Comparison of ENCODE assay signal across 14 cellular contexts in genomic region chr11:86274503-86274902, GRCh38. TPM values are rescaled to one million over a fixed set of nuclear protein-coding genes. Genes with fewer than 3 reads are reported as not detected.
DNase-seq lines count a peak whose midpoint lies in the region; ATAC-seq and TF ChIP-seq lines count a peak whose summit lies in the region.
"Had no signal": no experiment of that assay in that cellular context is flagged by ENCODE, and none has a peak within 500 bp of the region (broad histone marks: within the 10 kb centered on the region; RNA-seq: fewer than 3 reads in every experiment).

No MANE protein-coding gene starts in this region.

- no TSS peak for BruUV-seq in Caco-2 (replicated peaks; lab: Mats Ljungman, UMichigan)
- no TSS peak for BruUV-seq in HCT116 (replicated peaks; lab: Mats Ljungman, UMichigan)

- H4K20me1 ChIP-seq in HCT116 (ENCODE audit: insufficient read depth) = 0 out of 2 replicates have a peak, but pooled peaks cover 2% of the 10 kb centered on the region

- intact Hi-C loops in Caco-2 (cut with micrococcal nuclease; ENCODE audit: unreplicated experiment) (loop anchor here (1.0 kb wide), 1 partner anchor 29 kb away; no protein-coding TSS in a partner anchor), HCT116 (cut with micrococcal nuclease) (loop anchor here (10.0 kb wide), 1 partner anchor 230 kb away; no protein-coding TSS in a partner anchor), vagina (cut with DNase I) (no loop called here), left cardiac atrium (cut with DNase I) (no loop called here)

- in situ Hi-C loops in astrocyte of the spinal cord (cut with HindIII; ENCODE audit: low sequenced_read_pairs) (no loop called here), ACHN (cut with HindIII; ENCODE audit: low pct_ligation_motif_present, low pct_unique_long_range_greater_than_20kb, low sequenced_read_pairs) (no loop called here)

- H3K9me2 ChIP-seq in HCT116 (ENCODE audit: insufficient read depth) = no peaks in the 10 kb centered on the region

- POLR2A ChIA-PET in Caco-2 (lab: Charles Lee) (no interaction called here), HCT116 (lab: Charles Lee) (no interaction called here)

- TF ChIP-seq POLR2A in HCT116 (IDR thresholded peaks at IDR 0.05; ENCODE audit: borderline replicate concordance, extremely low read depth, insufficient read depth, insufficient read length) = no peak
- TF ChIP-seq POLR2A in vagina (IDR thresholded peaks at IDR 0.05) = no peak

- no peak overlapping the region for H2AFZ ChIP-seq in HCT116 (ENCODE audit: low read depth, low read length, poor library complexity, severe bottlenecking)

- H3K27me3 ChIP-seq in Caco-2 (replicated peaks; ENCODE audit: control insufficient read depth, insufficient read depth, low read length) (no peaks in the 10 kb centered on the region), HCT116 (ENCODE audit: insufficient read depth, low read length) (no peaks in the 10 kb centered on the region), vagina (no peaks in the 10 kb centered on the region)
- H3K27me3 ChIP-seq: heart left ventricle, transverse colon had no signal

- H3K4me3 ChIP-seq in Caco-2 (ENCODE audit: low read depth, low read length) (no peak overlapping the region), HCT116 (replicated peaks in 1 of 2; ENCODE audit: low read depth in 1 of 2, low read length in 2 of 2) (no peak overlapping the region), astrocyte of the spinal cord (ENCODE audit: low read depth, low read length) (no peak overlapping the region), vagina (no peak overlapping the region)
- H3K4me3 ChIP-seq: heart left ventricle, transverse colon had no signal

- RAD21 ChIA-PET in HCT116 (lab: Charles Lee; ENCODE audit: low non-redundant PET in 1 of 2, low total read pairs in 2 of 2, uncharacterized antibody in 2 of 2, unreplicated experiment in 2 of 2) = no interaction called here

- H3K79me2 ChIP-seq in HCT116 (ENCODE audit: insufficient read depth, low read length) = peaks cover 75% of the 10 kb centered on the region

- peaks cover 10% of the 10 kb centered on the region for H3K4me1 Mint-ChIP-seq in Caco-2 (ENCODE audit: low read depth, unreplicated experiment)
- H3K4me1 Mint-ChIP-seq in memory B cell = peaks cover 23% of the 10 kb centered on the region

- no peaks in the 10 kb centered on the region for H3K27me3 Mint-ChIP-seq in Caco-2 (ENCODE audit: insufficient read depth, unreplicated experiment)
- no peaks in the 10 kb centered on the region for H3K27me3 Mint-ChIP-seq in memory B cell

- H3K36me3 ChIP-seq in Caco-2 (ENCODE audit: control insufficient read depth, insufficient read depth, low read length) (no peaks in the 10 kb centered on the region), HCT116 (ENCODE audit: control insufficient read depth in 1 of 2, insufficient read depth in 2 of 2, low read length in 2 of 2) (peaks cover 12 to 17% of the 10 kb centered on the region in 2 experiments; a peak in 3 of 4 replicates), vagina (peaks cover 0 to 41% of the 10 kb centered on the region in 2 donors)

- TF ChIP-seq CTCF in Caco-2 (IDR thresholded peaks at IDR 0.05; ENCODE audit: insufficient read depth in 1 of 2, low read depth in 1 of 2, low read length in 1 of 2, severe bottlenecking in 1 of 2, unreplicated experiment in 1 of 2) (peak; percentile 46 to 54), HCT116 (IDR thresholded peaks at IDR 0.05 in 2 of 3, conservative IDR thresholded peaks at IDR 0.05 in 1 of 3; ENCODE audit: borderline replicate concordance in 1 of 3, insufficient read depth in 1 of 3, low read depth in 2 of 3, low read length in 2 of 3) (peak; percentile 3 to 57 (median 51); a peak in 4 of 6 replicates), astrocyte of the spinal cord (IDR thresholded peaks at IDR 0.05; ENCODE audit: low read depth, low read length) (peak; percentile 14), vagina (IDR thresholded peaks at IDR 0.05) (no peak)

- DNase-seq in Caco-2 (peak in 1 of 2 experiments; percentile 57), HCT116 (ENCODE audit: low read depth, low spot score) (no peak), astrocyte of the spinal cord (ENCODE audit: low read depth, low spot score) (no peak), memory B cell (ENCODE audit: low spot score in 2 of 2) (no peak), hypothalamus (lab: John Stamatoyannopoulos, UW) (no peak), ACHN (no peak), vagina (ENCODE audit: extremely low spot score in 2 of 2) (no peak), left cardiac atrium (no peak)
- DNase-seq: activated CD4-positive, alpha-beta T cell treated with anti-CD3 and anti-CD28 coated beads, Interleukin-2, amount 50 U/mL, for 4 hours; activated naive CD4-positive, alpha-beta T cell treated with anti-CD3 and anti-CD28 coated beads, Interleukin-2, amount 50 U/mL, for 16 hours; heart left ventricle; midbrain; SIG-M5; transverse colon had no signal

- H3K27ac Mint-ChIP-seq in Caco-2 (ENCODE audit: unreplicated experiment) (no peak overlapping the region), memory B cell (peak overlapping the region; percentile 73)

- H3K4me2 ChIP-seq in HCT116 (ENCODE audit: low read length) = no peak overlapping the region

- H3K9me3 ChIP-seq in Caco-2 (no peaks in the 10 kb centered on the region), HCT116 (ENCODE audit: control insufficient read depth in 1 of 2, insufficient read depth in 1 of 2, low read depth in 1 of 2, low read length in 2 of 2) (no peaks in the 10 kb centered on the region), vagina (no peaks in the 10 kb centered on the region)
- H3K9me3 ChIP-seq: heart left ventricle, transverse colon had no signal

- no peaks in the 10 kb centered on the region for H3K4me1 ChIP-seq in Caco-2
- H3K4me1 ChIP-seq in HCT116 (ENCODE audit: control insufficient read depth in 1 of 2, insufficient read depth in 2 of 2, low read length in 2 of 2) = no peaks in the 10 kb centered on the region
- H3K4me1 ChIP-seq in vagina = peaks cover 6% of the 10 kb centered on the region
- H3K4me1 ChIP-seq: heart left ventricle had no signal

- CTCF ChIA-PET in Caco-2 (lab: Charles Lee) (interaction anchor here (0.6 kb wide), 1 partner anchor 116 kb away, joined by 3 read pairs; no protein-coding TSS in a partner anchor), HCT116 (lab: Charles Lee) (interaction anchor here (0.9 to 1.0 kb wide), 2 partner anchors 14 to 233 kb away, joined by 3 read pairs; no protein-coding TSS in a partner anchor)

- no peak overlapping the region for H3K9ac ChIP-seq in HCT116 (ENCODE audit: low read length)

- ATAC-seq in HCT116 (peak; percentile 77), memory B cell (ENCODE audit: low read depth) (no peak), left cardiac atrium (no peak)
- ATAC-seq: heart left ventricle had no signal

- H3K4me3 Mint-ChIP-seq in Caco-2 (ENCODE audit: unreplicated experiment) (no peak overlapping the region), memory B cell (no peak overlapping the region)

- TF ChIP-seq RAD21 in HCT116 (IDR thresholded peaks at IDR 0.05; ENCODE audit: low read depth) = no peak

- H3K27ac ChIP-seq in HCT116 (ENCODE audit: low read depth, low read length) = no peak overlapping the region
- H3K27ac ChIP-seq in vagina = no peak overlapping the region
- H3K27ac ChIP-seq: heart left ventricle, transverse colon had no signal

- H3K36me3 Mint-ChIP-seq in Caco-2 (ENCODE audit: insufficient read depth, unreplicated experiment) = peaks cover 91% of the 10 kb centered on the region
- H3K36me3 Mint-ChIP-seq in memory B cell = peaks cover 52% of the 10 kb centered on the region

- H3K9me3 Mint-ChIP-seq in Caco-2 (ENCODE audit: unreplicated experiment) (no peaks in the 10 kb centered on the region), memory B cell (peaks cover 4% of the 10 kb centered on the region)

TF ChIP-seq in HCT116, 20 proteins besides CTCF, POLR2A, EP300 and RAD21 (continues in another document):
- TF ChIP-seq POLR2AphosphoS5 (IDR thresholded peaks at IDR 0.05; ENCODE audit: low read depth, low read length) (no peak), JUND (IDR thresholded peaks at IDR 0.05) (no peak), EGR1 (IDR thresholded peaks at IDR 0.05; ENCODE audit: low read depth) (no peak), CEBPB (IDR thresholded peaks at IDR 0.05; ENCODE audit: low read depth) (no peak), REST (IDR thresholded peaks at IDR 0.05; ENCODE audit: low read depth) (no peak), ZFX (IDR thresholded peaks at IDR 0.05) (no peak), SIN3A (IDR thresholded peaks at IDR 0.05; ENCODE audit: low read depth) (no peak), CBX3 (IDR thresholded peaks at IDR 0.05; ENCODE audit: low read depth) (no peak)

RNA-seq across cellular contexts. Expression of gene HIKESHI, which starts 27.5 kb away (rescaled TPM):
- total RNA-seq in Caco-2 (2022) = 81.3 and 82.0 TPM in 2 replicates
- total RNA-seq in HCT116 (2021; ENCODE audit: unreplicated experiment) = 38.2 TPM
- polyA plus RNA-seq in HCT116 (2012) = 33.9 and 51.2 TPM in 2 replicates
- 25.0 TPM for total RNA-seq in vagina
- 10 to 100 TPM; 39.0 to 41.2 TPM for total RNA-seq in left cardiac atrium

RNA-seq across cellular contexts. Expression of gene EED, which starts 29.9 kb away (rescaled TPM):
- total RNA-seq in Caco-2 (2022) (68.3 and 75.5 TPM in 2 replicates), HCT116 (2021; ENCODE audit: unreplicated experiment) (25.2 TPM), vagina (29.7 TPM), left cardiac atrium (10 to 100 TPM; 14.3 to 14.8 TPM)
- 18.8 and 19.2 TPM in 2 replicates for polyA plus RNA-seq in HCT116 (2012)

Comparison
In these comparisons a context has a peak if more than half of its experiments do, and no peak if none do; other contexts are left out.
1. CTCF ChIP-seq: peak in Caco-2 (2 of 2), HCT116 (3 of 3) and astrocyte of the spinal cord (single experiment); none in vagina (0 of 3).
2. intact Hi-C loops: an anchor here in Caco-2 (1.0 kb wide) and HCT116 (10.0 kb wide); none called in vagina and left cardiac atrium.